In the genomic region with DNA sequence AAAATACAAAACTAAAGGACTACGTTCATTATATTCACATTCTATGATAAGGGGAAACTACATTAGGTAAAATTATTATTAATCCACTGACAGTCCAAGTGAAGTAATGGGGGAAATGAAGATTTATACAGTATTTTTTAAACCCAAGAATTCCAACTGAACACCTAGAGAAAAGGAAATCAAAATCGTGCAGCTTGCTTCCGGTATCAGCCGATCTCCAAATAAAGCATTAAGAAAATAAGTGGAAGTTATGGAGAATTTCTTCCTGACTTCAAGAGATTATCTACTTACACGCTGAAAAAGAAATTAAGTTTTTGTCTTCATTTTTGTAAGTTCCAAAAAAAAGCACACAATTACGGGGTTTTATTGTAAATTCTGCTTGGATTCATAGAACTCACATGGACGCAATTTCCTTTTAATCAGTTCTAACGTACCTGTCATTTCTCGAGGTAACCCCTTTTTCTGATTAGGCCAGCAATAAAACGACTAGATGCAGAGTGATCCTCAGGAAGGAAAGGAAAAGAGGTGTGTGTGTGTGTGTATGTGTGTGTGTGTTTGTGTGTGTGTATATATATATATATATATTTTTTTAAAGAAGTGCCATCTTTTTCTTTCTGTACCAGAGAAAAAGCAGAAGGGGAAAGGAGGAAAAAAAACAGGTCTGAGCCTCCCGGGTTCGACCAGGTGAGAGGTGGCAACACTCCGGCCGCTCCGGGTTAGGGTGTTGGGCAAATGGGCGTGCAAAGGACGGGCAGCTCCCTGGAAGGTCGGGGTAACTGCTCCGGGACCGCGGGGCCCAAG, we compare ENCODE assay signal across 1 cellular context.
TF ChIP-seq lines count a peak whose summit lies in the region.

No MANE protein-coding gene starts in this region.

TF ChIP-seq in IMR-90, 13 proteins besides CTCF, POLR2A, EP300 and RAD21 (continued from another document):
- TF ChIP-seq MXI1 (IDR thresholded peaks at IDR 0.05; ENCODE audit: borderline replicate concordance, low read depth, low read length) (no peak), CEBPB (IDR thresholded peaks at IDR 0.05; ENCODE audit: low read depth, low read length) (no peak), USF2 (IDR thresholded peaks at IDR 0.05; ENCODE audit: low read depth, low read length) (no peak), RFX5 (IDR thresholded peaks at IDR 0.05; ENCODE audit: low read depth, low read length) (no peak), MAZ (IDR thresholded peaks at IDR 0.05; ENCODE audit: borderline replicate concordance, low read depth, low read length) (no peak), RCOR1 (IDR thresholded peaks at IDR 0.05; ENCODE audit: insufficient replicate concordance, low read length) (no peak), BHLHE40 (IDR thresholded peaks at IDR 0.05; ENCODE audit: low read depth, low read length) (no peak)
TF ChIP-seq in IMR-90: peak in this region for 0.
